In genomic region chr17:29651913-29652312, GRCh38 we compare ENCODE assay signal across 8 cellular contexts. TPM values are rescaled to one million over a fixed set of nuclear protein-coding genes. Genes with fewer than 3 reads are reported as not detected.
DNase-seq lines count a peak whose midpoint lies in the region; ATAC-seq and TF ChIP-seq lines count a peak whose summit lies in the region.
"Not testable (repeated sequence)": the region's sequence is repeated elsewhere in the genome, so short reads cannot be mapped to it uniquely, and the experiment has no call there.
"Had no signal": no experiment of that assay in that cellular context is flagged by ENCODE, and none has a peak within 500 bp of the region (broad histone marks: within the 10 kb centered on the region; RNA-seq: fewer than 3 reads in every experiment).

No MANE protein-coding gene starts in this region.

- not testable (repeated sequence) for H3K27me3 ChIP-seq in adipocyte (replicated peaks; ENCODE audit: control insufficient read depth, insufficient read depth, low read length); left ventricle myocardium inferior (ENCODE audit: low read depth); psoas muscle (ENCODE audit: insufficient read depth in 3 of 3, low read length in 2 of 3); gastrocnemius medialis; subcutaneous abdominal adipose tissue (ENCODE audit: control insufficient read depth in 5 of 5, insufficient read depth in 4 of 5, low read length in 5 of 5); upper lobe of right lung

- intact Hi-C loops in left ventricle myocardium inferior (cut with micrococcal nuclease); psoas muscle (cut with DNase I); gastrocnemius medialis (cut with DNase I; ENCODE audit: low total_unique reads); upper lobe of right lung (cut with DNase I): not testable (repeated sequence)

- H3K4me1 ChIP-seq in adipocyte (ENCODE audit: control insufficient read depth, insufficient read depth, low read length) (peaks cover 38% of the 10 kb centered on the region), left ventricle myocardium inferior (peaks cover 22% of the 10 kb centered on the region), gastrocnemius medialis (peaks cover 0 to 11% of the 10 kb centered on the region in 2 donors), subcutaneous abdominal adipose tissue (ENCODE audit: control insufficient read depth in 5 of 5, insufficient read depth in 5 of 5, low read length in 5 of 5) (peaks cover 0 to 28% (median 7%) of the 10 kb centered on the region in 5 donors)
- H3K4me1 ChIP-seq in psoas muscle, upper lobe of right lung: not testable (repeated sequence)

- peaks cover 16% of the 10 kb centered on the region for H3K36me3 ChIP-seq in adipocyte (ENCODE audit: control insufficient read depth, insufficient read depth, low read length, severe bottlenecking)
- H3K36me3 ChIP-seq in left ventricle myocardium inferior = peaks cover 77% of the 10 kb centered on the region
- H3K36me3 ChIP-seq in psoas muscle (ENCODE audit: insufficient read depth in 1 of 2, low read depth in 1 of 2) = peaks cover 2 to 96% of the 10 kb centered on the region in 2 donors
- peaks cover 0 to 91% of the 10 kb centered on the region in 2 donors for H3K36me3 ChIP-seq in gastrocnemius medialis
- H3K36me3 ChIP-seq in subcutaneous abdominal adipose tissue (ENCODE audit: control insufficient read depth in 5 of 5, insufficient read depth in 5 of 5, low read length in 5 of 5) = peaks cover 6 to 31% (median 18%) of the 10 kb centered on the region in 5 donors
- peaks cover 68% of the 10 kb centered on the region for H3K36me3 ChIP-seq in upper lobe of right lung

- not testable (repeated sequence) for DNase-seq in adipocyte (ENCODE audit: low read depth); left ventricle myocardium inferior; upper lobe of right lung
- DNase-seq in psoas muscle (peak in 1 of 2 donors; percentile 54), gastrocnemius medialis (peak in 1 of 2 donors; percentile 62)

- ATAC-seq in psoas muscle = peak in 2 of 4 donors; percentile 9 to 15
- peak; percentile 8 to 25 for ATAC-seq in gastrocnemius medialis
- not testable (repeated sequence) for ATAC-seq in upper lobe of right lung

- TF ChIP-seq CTCF in left ventricle myocardium inferior (IDR thresholded peaks at IDR 0.05; ENCODE audit: borderline replicate concordance); psoas muscle (IDR thresholded peaks at IDR 0.05); gastrocnemius medialis (IDR thresholded peaks at IDR 0.05 in 4 of 5, conservative IDR thresholded peaks at IDR 0.05 in 1 of 5); upper lobe of right lung (IDR thresholded peaks at IDR 0.05): not testable (repeated sequence)

- H3K27ac ChIP-seq in left ventricle myocardium inferior (replicated peaks) (peak overlapping the region; percentile 93), psoas muscle (peak overlapping the region; percentile 47), gastrocnemius medialis (peak overlapping the region; percentile 97 to 100 (median 98)), subcutaneous abdominal adipose tissue (ENCODE audit: low read depth, low read length) (peak overlapping the region; percentile 46), upper lobe of right lung (peak overlapping the region; percentile 1)

- H3K9me3 ChIP-seq in adipocyte (ENCODE audit: control insufficient read depth, low read length); left ventricle myocardium inferior (replicated peaks); psoas muscle; gastrocnemius medialis; subcutaneous abdominal adipose tissue (ENCODE audit: control insufficient read depth in 5 of 5, low read length in 5 of 5); upper lobe of right lung: not testable (repeated sequence)

- not testable (repeated sequence) for TF ChIP-seq POLR2A in gastrocnemius medialis (IDR thresholded peaks at IDR 0.05)

- H3K4me3 ChIP-seq in adipocyte (ENCODE audit: low read length); left ventricle myocardium inferior; psoas muscle; gastrocnemius medialis; subcutaneous abdominal adipose tissue (ENCODE audit: low read depth in 1 of 5, low read length in 5 of 5); upper lobe of right lung: not testable (repeated sequence)

- in situ Hi-C loops in gastrocnemius medialis (cut with MboI; ENCODE audit: low sequenced_read_pairs in 4 of 4) = not testable (repeated sequence)

- 66 to 92% (median 79%) methylated on average over 7 of the region's 7 CpGs for WGBS in psoas muscle, 3 donors

- H3K9ac ChIP-seq in adipocyte (ENCODE audit: low read length) = peak overlapping the region; percentile 29
- not testable (repeated sequence) for H3K9ac ChIP-seq in subcutaneous abdominal adipose tissue (ENCODE audit: low read length in 5 of 5)

RNA-seq across cellular contexts. Expression of gene CORO6, which starts 29.2 kb away (rescaled TPM):
- total RNA-seq in left ventricle myocardium inferior (101 TPM), psoas muscle (100 to 1,000 TPM; 478 to 710 (median 557) TPM), gastrocnemius medialis (100 to 1,000 TPM; 409 to 694 (median 563) TPM), upper lobe of right lung (7.7 TPM)
- polyA plus RNA-seq in psoas muscle = 100 to 1,000 TPM; 182 to 495 (median 236) TPM
- polyA plus RNA-seq: CD14-positive monocyte; CD4-positive, alpha-beta memory T cell had no signal

RNA-seq across cellular contexts. Expression of gene ANKRD13B, which starts 59.0 kb away (rescaled TPM):
- total RNA-seq in left ventricle myocardium inferior (5.9 TPM), psoas muscle (10 to 100 TPM in 1 of 4 donors, 1 to 10 TPM in 3; 6.4 to 14.8 (median 6.8) TPM), gastrocnemius medialis (10 to 100 TPM in 1 of 4 donors, 1 to 10 TPM in 3; 8.2 to 11.5 (median 9.2) TPM), upper lobe of right lung (6.8 TPM)
- polyA plus RNA-seq in psoas muscle = 10 to 100 TPM in 1 of 3 donors, 1 to 10 TPM in 2; 5.4 to 10.7 (median 9.7) TPM
- polyA plus RNA-seq: CD14-positive monocyte; CD4-positive, alpha-beta memory T cell had no signal

Comparison
In these comparisons a context has a peak if more than half of its experiments do, and no peak if none do; other contexts are left out.
1. H3K27ac ChIP-seq: peak in every context shown above with its lines; median percentile 98 in gastrocnemius medialis; 93 in left ventricle myocardium inferior; 47 in psoas muscle; 46 in subcutaneous abdominal adipose tissue; 1 in upper lobe of right lung.
2. RNA of gene CORO6, which starts 29.2 kb away (total RNA-seq): 409 to 694 TPM in gastrocnemius medialis, 478 to 710 TPM in psoas muscle and 101 TPM in left ventricle myocardium inferior (single experiment); 7.7 TPM in upper lobe of right lung (single experiment); every median in the first group is over 10 times any median in the second.